In genomic region chr2:223797073-223797472, GRCh38 we compare ENCODE assay signal across 1 cellular context.
TF ChIP-seq lines count a peak whose summit lies in the region.

No MANE protein-coding gene starts in this region.

TF ChIP-seq in HepG2, 621 proteins besides CTCF, POLR2A, EP300 and RAD21 (continued from another document):
- TF ChIP-seq ZBTB40 (IDR thresholded peaks at IDR 0.05) = no peak
- TF ChIP-seq ZBTB40 (CRISPR knock-in tag; IDR thresholded peaks at IDR 0.05) = no peak
- TF ChIP-seq ZNF329 (CRISPR knock-in tag; IDR thresholded peaks at IDR 0.05; ENCODE audit: low read depth) = no peak
- no peak for TF ChIP-seq RXRB (CRISPR knock-in tag; IDR thresholded peaks at IDR 0.05; ENCODE audit: borderline replicate concordance)
- no peak for TF ChIP-seq SMAD9 (CRISPR knock-in tag; IDR thresholded peaks at IDR 0.05)
- TF ChIP-seq ELF1 (CRISPR knock-in tag; IDR thresholded peaks at IDR 0.05) = no peak
- no peak for TF ChIP-seq AKAP8 (CRISPR knock-in tag; IDR thresholded peaks at IDR 0.05)
- TF ChIP-seq RBM22 (optimal IDR thresholded peaks at IDR 0.05; ENCODE audit: low read length) = no peak
- TF ChIP-seq SMC3 (IDR thresholded peaks at IDR 0.05; ENCODE audit: low read length) = no peak
- TF ChIP-seq ZNF615 (CRISPR knock-in tag; IDR thresholded peaks at IDR 0.05; ENCODE audit: borderline replicate concordance) = no peak
- TF ChIP-seq HBP1 (CRISPR knock-in tag; IDR thresholded peaks at IDR 0.05; ENCODE audit: low read depth) = no peak
- TF ChIP-seq NFE2L2 (IDR thresholded peaks at IDR 0.05; ENCODE audit: low read length) = no peak
- no peak for TF ChIP-seq IRX3 (CRISPR knock-in tag; IDR thresholded peaks at IDR 0.05; ENCODE audit: borderline replicate concordance, low read depth)
- no peak for TF ChIP-seq RFX1 (IDR thresholded peaks at IDR 0.05)
- TF ChIP-seq MATR3 (CRISPR knock-in tag; IDR thresholded peaks at IDR 0.05) = no peak
- no peak for TF ChIP-seq ZGPAT (CRISPR knock-in tag; IDR thresholded peaks at IDR 0.05)
- TF ChIP-seq ZNF749 (CRISPR knock-in tag; IDR thresholded peaks at IDR 0.05; ENCODE audit: borderline replicate concordance) = no peak
